In the genomic region with DNA sequence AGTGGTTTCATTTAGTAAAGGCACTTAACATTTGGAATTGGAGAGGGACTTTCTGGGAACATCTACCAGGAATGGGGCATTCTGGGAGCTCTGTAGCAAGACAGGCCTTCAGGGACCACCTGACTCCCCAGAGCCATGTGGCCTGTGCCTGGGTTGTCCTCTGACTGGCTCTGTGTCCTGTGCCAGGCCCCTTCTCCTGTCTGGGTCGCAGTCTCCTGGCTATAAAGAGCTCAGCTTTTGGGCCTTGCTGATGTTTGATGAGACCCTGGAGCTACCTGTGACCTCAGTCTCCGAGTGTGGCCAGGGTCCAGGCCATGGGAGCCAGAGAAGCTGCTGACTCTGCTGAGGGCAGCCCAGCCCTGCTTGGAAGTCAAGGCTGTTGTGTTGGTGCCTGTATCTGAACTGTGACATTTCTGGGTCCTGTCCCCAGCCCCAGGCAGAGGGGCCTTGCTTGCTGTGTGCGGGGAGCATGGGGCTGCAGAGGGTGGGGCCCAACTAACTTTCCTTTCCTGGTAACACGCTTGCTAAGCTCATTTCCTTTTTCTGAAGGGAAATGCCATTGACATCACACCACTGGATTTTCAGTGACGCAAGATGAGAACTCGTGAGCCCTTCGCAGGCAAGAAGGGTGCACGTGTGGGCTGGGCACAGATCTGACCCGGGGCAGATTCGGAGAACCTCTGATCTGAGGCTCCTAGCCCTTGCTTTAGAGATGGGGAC, we compare ENCODE assay signal across 1 cellular context.
TF ChIP-seq lines count a peak whose summit lies in the region.

No MANE protein-coding gene starts in this region.

TF ChIP-seq in GM12878, 131 proteins besides CTCF, POLR2A, EP300 and RAD21 (continued from another document):
- TF ChIP-seq SUZ12 (IDR thresholded peaks at IDR 0.05; ENCODE audit: unreplicated experiment) = no peak
- no peak for TF ChIP-seq TCF7 (IDR thresholded peaks at IDR 0.05; ENCODE audit: borderline replicate concordance)
- no peak for TF ChIP-seq BACH1 (IDR thresholded peaks at IDR 0.05; ENCODE audit: borderline replicate concordance)
- no peak for TF ChIP-seq MYB (IDR thresholded peaks at IDR 0.05; ENCODE audit: borderline replicate concordance, low read depth, low read length)
- TF ChIP-seq EGR1 (IDR thresholded peaks at IDR 0.05; ENCODE audit: borderline replicate concordance in 1 of 2, low read depth in 2 of 2, low read length in 2 of 2) = no peak
- no peak for TF ChIP-seq TARDBP (IDR thresholded peaks at IDR 0.05; ENCODE audit: borderline replicate concordance)
- TF ChIP-seq, protein P1, sequence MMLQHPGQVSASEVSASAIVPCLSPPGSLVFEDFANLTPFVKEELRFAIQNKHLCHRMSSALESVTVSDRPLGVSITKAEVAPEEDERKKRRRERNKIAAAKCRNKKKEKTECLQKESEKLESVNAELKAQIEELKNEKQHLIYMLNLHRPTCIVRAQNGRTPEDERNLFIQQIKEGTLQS (IDR thresholded peaks at IDR 0.05; ENCODE audit: borderline replicate concordance, extremely low read depth, low read depth, low read length) = no peak
- peak; percentile 92 for TF ChIP-seq CREB1 (IDR thresholded peaks at IDR 0.05; ENCODE audit: low read depth)
- TF ChIP-seq SREBF1 (IDR thresholded peaks at IDR 0.05; ENCODE audit: low read length) = no peak
- no peak for TF ChIP-seq DPF2 (IDR thresholded peaks at IDR 0.05)
- TF ChIP-seq ETV6 (conservative IDR thresholded peaks at IDR 0.05 in 1 of 2, IDR thresholded peaks at IDR 0.05 in 1 of 2; ENCODE audit: borderline replicate concordance in 1 of 2, low read depth in 1 of 2) = peak in 1 of 2 experiments; percentile 90; a peak in 2 of 4 replicates
- no peak for TF ChIP-seq POU2F2 (IDR thresholded peaks at IDR 0.05; ENCODE audit: borderline replicate concordance, low read depth, low read length)
- TF ChIP-seq SIX5 (IDR thresholded peaks at IDR 0.05; ENCODE audit: low read depth, low read length, severe bottlenecking) = no peak
- TF ChIP-seq KLF5 (IDR thresholded peaks at IDR 0.05; ENCODE audit: partially characterized antibody) = no peak
- TF ChIP-seq, protein P2, sequence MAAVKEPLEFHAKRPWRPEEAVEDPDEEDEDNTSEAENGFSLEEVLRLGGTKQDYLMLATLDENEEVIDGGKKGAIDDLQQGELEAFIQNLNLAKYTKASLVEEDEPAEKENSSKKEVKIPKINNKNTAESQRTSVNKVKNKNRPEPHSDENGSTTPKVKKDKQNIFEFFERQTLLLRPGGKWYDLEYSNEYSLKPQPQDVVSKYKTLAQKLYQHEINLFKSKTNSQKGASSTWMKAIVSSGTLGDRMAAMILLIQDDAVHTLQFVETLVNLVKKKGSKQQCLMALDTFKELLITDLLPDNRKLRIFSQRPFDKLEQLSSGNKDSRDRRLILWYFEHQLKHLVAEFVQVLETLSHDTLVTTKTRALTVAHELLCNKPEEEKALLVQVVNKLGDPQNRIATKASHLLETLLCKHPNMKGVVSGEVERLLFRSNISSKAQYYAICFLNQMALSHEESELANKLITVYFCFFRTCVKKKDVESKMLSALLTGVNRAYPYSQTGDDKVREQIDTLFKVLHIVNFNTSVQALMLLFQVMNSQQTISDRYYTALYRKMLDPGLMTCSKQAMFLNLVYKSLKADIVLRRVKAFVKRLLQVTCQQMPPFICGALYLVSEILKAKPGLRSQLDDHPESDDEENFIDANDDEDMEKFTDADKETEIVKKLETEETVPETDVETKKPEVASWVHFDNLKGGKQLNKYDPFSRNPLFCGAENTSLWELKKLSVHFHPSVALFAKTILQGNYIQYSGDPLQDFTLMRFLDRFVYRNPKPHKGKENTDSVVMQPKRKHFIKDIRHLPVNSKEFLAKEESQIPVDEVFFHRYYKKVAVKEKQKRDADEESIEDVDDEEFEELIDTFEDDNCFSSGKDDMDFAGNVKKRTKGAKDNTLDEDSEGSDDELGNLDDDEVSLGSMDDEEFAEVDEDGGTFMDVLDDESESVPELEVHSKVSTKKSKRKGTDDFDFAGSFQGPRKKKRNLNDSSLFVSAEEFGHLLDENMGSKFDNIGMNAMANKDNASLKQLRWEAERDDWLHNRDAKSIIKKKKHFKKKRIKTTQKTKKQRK (IDR thresholded peaks at IDR 0.05; ENCODE audit: low read depth, low read length) = no peak
- no peak for TF ChIP-seq MXI1 (IDR thresholded peaks at IDR 0.05; ENCODE audit: low read depth, low read length)
- peak; percentile 43 for TF ChIP-seq IKZF1 (conservative IDR thresholded peaks at IDR 0.05)
- TF ChIP-seq MEF2B (IDR thresholded peaks at IDR 0.05; ENCODE audit: partially characterized antibody, poor library complexity, severe bottlenecking) = no peak
- TF ChIP-seq ZNF207 (IDR thresholded peaks at IDR 0.05; ENCODE audit: borderline replicate concordance) = no peak
- peak; percentile 48; the same call in 1 of the 2 replicates for TF ChIP-seq NFIC (IDR thresholded peaks at IDR 0.05; ENCODE audit: low read depth, low read length)
- TF ChIP-seq, protein P3, sequence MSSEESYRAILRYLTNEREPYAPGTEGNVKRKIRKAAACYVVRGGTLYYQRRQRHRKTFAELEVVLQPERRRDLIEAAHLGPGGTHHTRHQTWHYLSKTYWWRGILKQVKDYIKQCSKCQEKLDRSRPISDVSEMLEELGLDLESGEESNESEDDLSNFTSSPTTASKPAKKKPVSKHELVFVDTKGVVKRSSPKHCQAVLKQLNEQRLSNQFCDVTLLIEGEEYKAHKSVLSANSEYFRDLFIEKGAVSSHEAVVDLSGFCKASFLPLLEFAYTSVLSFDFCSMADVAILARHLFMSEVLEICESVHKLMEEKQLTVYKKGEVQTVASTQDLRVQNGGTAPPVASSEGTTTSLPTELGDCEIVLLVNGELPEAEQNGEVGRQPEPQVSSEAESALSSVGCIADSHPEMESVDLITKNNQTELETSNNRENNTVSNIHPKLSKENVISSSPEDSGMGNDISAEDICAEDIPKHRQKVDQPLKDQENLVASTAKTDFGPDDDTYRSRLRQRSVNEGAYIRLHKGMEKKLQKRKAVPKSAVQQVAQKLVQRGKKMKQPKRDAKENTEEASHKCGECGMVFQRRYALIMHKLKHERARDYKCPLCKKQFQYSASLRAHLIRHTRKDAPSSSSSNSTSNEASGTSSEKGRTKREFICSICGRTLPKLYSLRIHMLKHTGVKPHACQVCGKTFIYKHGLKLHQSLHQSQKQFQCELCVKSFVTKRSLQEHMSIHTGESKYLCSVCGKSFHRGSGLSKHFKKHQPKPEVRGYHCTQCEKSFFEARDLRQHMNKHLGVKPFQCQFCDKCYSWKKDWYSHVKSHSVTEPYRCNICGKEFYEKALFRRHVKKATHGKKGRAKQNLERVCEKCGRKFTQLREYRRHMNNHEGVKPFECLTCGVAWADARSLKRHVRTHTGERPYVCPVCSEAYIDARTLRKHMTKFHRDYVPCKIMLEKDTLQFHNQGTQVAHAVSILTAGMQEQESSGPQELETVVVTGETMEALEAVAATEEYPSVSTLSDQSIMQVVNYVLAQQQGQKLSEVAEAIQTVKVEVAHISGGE (CRISPR knock-in tag; IDR thresholded peaks at IDR 0.05) = no peak
- TF ChIP-seq, protein P4, sequence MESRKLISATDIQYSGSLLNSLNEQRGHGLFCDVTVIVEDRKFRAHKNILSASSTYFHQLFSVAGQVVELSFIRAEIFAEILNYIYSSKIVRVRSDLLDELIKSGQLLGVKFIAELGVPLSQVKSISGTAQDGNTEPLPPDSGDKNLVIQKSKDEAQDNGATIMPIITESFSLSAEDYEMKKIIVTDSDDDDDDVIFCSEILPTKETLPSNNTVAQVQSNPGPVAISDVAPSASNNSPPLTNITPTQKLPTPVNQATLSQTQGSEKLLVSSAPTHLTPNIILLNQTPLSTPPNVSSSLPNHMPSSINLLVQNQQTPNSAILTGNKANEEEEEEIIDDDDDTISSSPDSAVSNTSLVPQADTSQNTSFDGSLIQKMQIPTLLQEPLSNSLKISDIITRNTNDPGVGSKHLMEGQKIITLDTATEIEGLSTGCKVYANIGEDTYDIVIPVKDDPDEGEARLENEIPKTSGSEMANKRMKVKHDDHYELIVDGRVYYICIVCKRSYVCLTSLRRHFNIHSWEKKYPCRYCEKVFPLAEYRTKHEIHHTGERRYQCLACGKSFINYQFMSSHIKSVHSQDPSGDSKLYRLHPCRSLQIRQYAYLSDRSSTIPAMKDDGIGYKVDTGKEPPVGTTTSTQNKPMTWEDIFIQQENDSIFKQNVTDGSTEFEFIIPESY (IDR thresholded peaks at IDR 0.05) = no peak
- TF ChIP-seq ZNF217 (IDR thresholded peaks at IDR 0.05) = no peak
- no peak for TF ChIP-seq CBX5 (IDR thresholded peaks at IDR 0.05; ENCODE audit: low read depth)
- TF ChIP-seq RELA (IDR thresholded peaks at IDR 0.05; ENCODE audit: borderline replicate concordance, partially characterized antibody) = peak; percentile 65
- TF ChIP-seq, protein P5, sequence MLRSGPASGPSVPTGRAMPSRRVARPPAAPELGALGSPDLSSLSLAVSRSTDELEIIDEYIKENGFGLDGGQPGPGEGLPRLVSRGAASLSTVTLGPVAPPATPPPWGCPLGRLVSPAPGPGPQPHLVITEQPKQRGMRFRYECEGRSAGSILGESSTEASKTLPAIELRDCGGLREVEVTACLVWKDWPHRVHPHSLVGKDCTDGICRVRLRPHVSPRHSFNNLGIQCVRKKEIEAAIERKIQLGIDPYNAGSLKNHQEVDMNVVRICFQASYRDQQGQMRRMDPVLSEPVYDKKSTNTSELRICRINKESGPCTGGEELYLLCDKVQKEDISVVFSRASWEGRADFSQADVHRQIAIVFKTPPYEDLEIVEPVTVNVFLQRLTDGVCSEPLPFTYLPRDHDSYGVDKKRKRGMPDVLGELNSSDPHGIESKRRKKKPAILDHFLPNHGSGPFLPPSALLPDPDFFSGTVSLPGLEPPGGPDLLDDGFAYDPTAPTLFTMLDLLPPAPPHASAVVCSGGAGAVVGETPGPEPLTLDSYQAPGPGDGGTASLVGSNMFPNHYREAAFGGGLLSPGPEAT (IDR thresholded peaks at IDR 0.05; ENCODE audit: low read depth) = no peak
- no peak for TF ChIP-seq MYC (IDR thresholded peaks at IDR 0.05; ENCODE audit: insufficient read depth, insufficient read length, insufficient replicate concordance, low read length, severe bottlenecking)
- no peak for TF ChIP-seq ZBED1 (IDR thresholded peaks at IDR 0.05; ENCODE audit: borderline replicate concordance)
- TF ChIP-seq FOXK2 (IDR thresholded peaks at IDR 0.05) = no peak
